10 cellular contexts compared by ENCODE assay signal in genomic region chr12:111435661-111436201, GRCh38. TPM values are rescaled to one million over a fixed set of nuclear protein-coding genes. Genes with fewer than 3 reads are reported as not detected.
DNase-seq lines count a peak whose midpoint lies in the region; ATAC-seq and TF ChIP-seq lines count a peak whose summit lies in the region.
"Had no signal": no experiment of that assay in that cellular context is flagged by ENCODE, and none has a peak within 500 bp of the region (broad histone marks: within the 10 kb centered on the region; RNA-seq: fewer than 3 reads in every experiment).

No MANE protein-coding gene starts in this region.

- TF ChIP-seq CTCF in RWPE2 (IDR thresholded peaks at IDR 0.05; ENCODE audit: poor library complexity, severe bottlenecking) (no peak), esophagus muscularis mucosa (IDR thresholded peaks at IDR 0.05) (no peak)

- intact Hi-C loops in esophagus muscularis mucosa (cut with DNase I) = no loop called here

- 100% methylated on average over 1 of the region's 16 CpGs for WGBS in esophagus muscularis mucosa

- H3K36me3 ChIP-seq in RWPE2 (ENCODE audit: low read depth) = no peaks in the 10 kb centered on the region
- peaks cover 0 to 7% (median 0%) of the 10 kb centered on the region in 4 donors for H3K36me3 ChIP-seq in esophagus muscularis mucosa
- H3K36me3 ChIP-seq: thoracic aorta had no signal

- no peak for ATAC-seq in RWPE2 (ENCODE audit: low read depth)
- ATAC-seq in stimulated activated naive CD8-positive, alpha-beta T cell treated with anti-CD3 and anti-CD28 coated beads, Interleukin-15, Interleukin-2, amounts not matched to agents 100 U/mL and 50 U/mL, for 24 hours = no peak
- ATAC-seq in HG02884 (IDR thresholded peaks at IDR 0.05; ENCODE audit: unreplicated experiment) = no peak
- ATAC-seq: foreskin keratinocyte had no signal

- no peak for TF ChIP-seq EP300 in esophagus muscularis mucosa (IDR thresholded peaks at IDR 0.05)

- H3K4me1 ChIP-seq in RWPE2 (ENCODE audit: insufficient read depth, poor library complexity, severe bottlenecking) (peaks cover 56% of the 10 kb centered on the region), esophagus muscularis mucosa (peaks cover 95 to 99% (median 98%) of the 10 kb centered on the region in 4 donors)

- no peaks in the 10 kb centered on the region for H3K9me3 ChIP-seq in RWPE2 (ENCODE audit: severe bottlenecking)
- no peaks in the 10 kb centered on the region for H3K9me3 ChIP-seq in esophagus muscularis mucosa
- H3K9me3 ChIP-seq: thoracic aorta had no signal

- H3K4me3 ChIP-seq in RWPE2 (ENCODE audit: severe bottlenecking) (no peak overlapping the region), esophagus muscularis mucosa (no peak overlapping the region)

- H3K27ac ChIP-seq in RWPE2 (ENCODE audit: poor library complexity, severe bottlenecking) (peak overlapping the region; percentile 89), esophagus muscularis mucosa (replicated peaks in 1 of 4) (peak overlapping the region; percentile 47 to 71 (median 62))
- H3K27ac ChIP-seq: foreskin keratinocyte had no signal

- H3K27me3 ChIP-seq in RWPE2 (ENCODE audit: insufficient read depth, poor library complexity, severe bottlenecking) = no peaks in the 10 kb centered on the region
- no peaks in the 10 kb centered on the region for H3K27me3 ChIP-seq in esophagus muscularis mucosa
- H3K27me3 ChIP-seq: foreskin keratinocyte had no signal

- no peak for TF ChIP-seq POLR2A in esophagus muscularis mucosa (IDR thresholded peaks at IDR 0.05; ENCODE audit: low read depth)

- peak; percentile 14 for DNase-seq in NCI-H2196 (lab: John Stamatoyannopoulos, UW; ENCODE audit: unreplicated experiment)
- no peak for DNase-seq in NCI-H2196 treated with DMSO at 0.1 percent for 48 hours (lab: John Stamatoyannopoulos, UW; ENCODE audit: unreplicated experiment)
- peak; percentile 49 for DNase-seq in RWPE2 (ENCODE audit: low spot score)
- no peak for DNase-seq in esophagus muscularis mucosa (ENCODE audit: extremely low spot score)
- peak; percentile 50 for DNase-seq in stimulated activated naive CD8-positive, alpha-beta T cell treated with anti-CD3 and anti-CD28 coated beads, Interleukin-15, Interleukin-2, amounts not matched to agents 100 U/mL and 50 U/mL, for 24 hours
- no peak for DNase-seq in NCI-H510A treated with DMSO at 0.1 percent for 48 hours (lab: John Stamatoyannopoulos, UW)
- no peak for DNase-seq in AML-193 (lab: John Stamatoyannopoulos, UW)
- DNase-seq: foreskin keratinocyte had no signal

RNA-seq across cellular contexts. Expression of gene SH2B3, which starts 30.0 kb away (rescaled TPM):
- 10 to 100 TPM; 24.9 to 49.4 (median 41.8) TPM for total RNA-seq in esophagus muscularis mucosa

Comparison
In these comparisons a context has a peak if more than half of its experiments do, and no peak if none do; other contexts are left out.
1. DNase-seq: peak in NCI-H2196 (single experiment), RWPE2 (single experiment) and stimulated activated naive CD8-positive, alpha-beta T cell treated with anti-CD3 and anti-CD28 coated beads, Interleukin-15, Interleukin-2, amounts not matched to agents 100 U/mL and 50 U/mL, for 24 hours (single experiment); none in NCI-H2196 treated with DMSO at 0.1 percent for 48 hours (single experiment), esophagus muscularis mucosa (single experiment), NCI-H510A treated with DMSO at 0.1 percent for 48 hours (single experiment) and AML-193 (0 of 2).